Comparison of ENCODE assay signal across 1 cellular context in the genomic region with DNA sequence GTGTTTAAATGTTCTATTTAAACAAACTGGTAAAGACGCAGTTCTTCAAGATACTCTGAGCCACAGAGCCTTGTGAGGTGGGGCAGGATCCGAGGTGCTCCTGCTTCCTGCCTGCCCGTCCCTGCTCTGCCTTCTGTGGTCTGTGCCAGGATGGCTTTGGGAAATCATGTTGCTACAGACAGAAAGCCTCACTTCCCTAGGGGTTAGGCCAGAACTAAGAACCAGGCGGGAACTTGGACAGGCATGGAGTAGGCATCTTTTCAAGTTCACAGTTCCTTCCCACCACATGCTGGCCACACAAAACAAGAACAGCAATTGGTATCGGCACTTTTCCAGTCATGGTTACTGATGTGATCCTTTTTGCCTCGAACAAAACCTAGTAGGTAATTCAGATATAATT.
TF ChIP-seq lines count a peak whose summit lies in the region.

No MANE protein-coding gene starts in this region.

TF ChIP-seq in SK-N-SH, 30 proteins besides CTCF, POLR2A, EP300 and RAD21 (continued from another document):
- TF ChIP-seq, protein P1, sequence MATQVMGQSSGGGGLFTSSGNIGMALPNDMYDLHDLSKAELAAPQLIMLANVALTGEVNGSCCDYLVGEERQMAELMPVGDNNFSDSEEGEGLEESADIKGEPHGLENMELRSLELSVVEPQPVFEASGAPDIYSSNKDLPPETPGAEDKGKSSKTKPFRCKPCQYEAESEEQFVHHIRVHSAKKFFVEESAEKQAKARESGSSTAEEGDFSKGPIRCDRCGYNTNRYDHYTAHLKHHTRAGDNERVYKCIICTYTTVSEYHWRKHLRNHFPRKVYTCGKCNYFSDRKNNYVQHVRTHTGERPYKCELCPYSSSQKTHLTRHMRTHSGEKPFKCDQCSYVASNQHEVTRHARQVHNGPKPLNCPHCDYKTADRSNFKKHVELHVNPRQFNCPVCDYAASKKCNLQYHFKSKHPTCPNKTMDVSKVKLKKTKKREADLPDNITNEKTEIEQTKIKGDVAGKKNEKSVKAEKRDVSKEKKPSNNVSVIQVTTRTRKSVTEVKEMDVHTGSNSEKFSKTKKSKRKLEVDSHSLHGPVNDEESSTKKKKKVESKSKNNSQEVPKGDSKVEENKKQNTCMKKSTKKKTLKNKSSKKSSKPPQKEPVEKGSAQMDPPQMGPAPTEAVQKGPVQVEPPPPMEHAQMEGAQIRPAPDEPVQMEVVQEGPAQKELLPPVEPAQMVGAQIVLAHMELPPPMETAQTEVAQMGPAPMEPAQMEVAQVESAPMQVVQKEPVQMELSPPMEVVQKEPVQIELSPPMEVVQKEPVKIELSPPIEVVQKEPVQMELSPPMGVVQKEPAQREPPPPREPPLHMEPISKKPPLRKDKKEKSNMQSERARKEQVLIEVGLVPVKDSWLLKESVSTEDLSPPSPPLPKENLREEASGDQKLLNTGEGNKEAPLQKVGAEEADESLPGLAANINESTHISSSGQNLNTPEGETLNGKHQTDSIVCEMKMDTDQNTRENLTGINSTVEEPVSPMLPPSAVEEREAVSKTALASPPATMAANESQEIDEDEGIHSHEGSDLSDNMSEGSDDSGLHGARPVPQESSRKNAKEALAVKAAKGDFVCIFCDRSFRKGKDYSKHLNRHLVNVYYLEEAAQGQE (IDR thresholded peaks at IDR 0.05; ENCODE audit: low read depth, low read length) = no peak
- TF ChIP-seq ELF1 (IDR thresholded peaks at IDR 0.05) (no peak), CHD2 (IDR thresholded peaks at IDR 0.05; ENCODE audit: low read length, partially characterized antibody) (no peak)
TF ChIP-seq in SK-N-SH: peak in this region for 0.
